Comparison of ENCODE assay signal across 15 cellular contexts in the genomic region with DNA sequence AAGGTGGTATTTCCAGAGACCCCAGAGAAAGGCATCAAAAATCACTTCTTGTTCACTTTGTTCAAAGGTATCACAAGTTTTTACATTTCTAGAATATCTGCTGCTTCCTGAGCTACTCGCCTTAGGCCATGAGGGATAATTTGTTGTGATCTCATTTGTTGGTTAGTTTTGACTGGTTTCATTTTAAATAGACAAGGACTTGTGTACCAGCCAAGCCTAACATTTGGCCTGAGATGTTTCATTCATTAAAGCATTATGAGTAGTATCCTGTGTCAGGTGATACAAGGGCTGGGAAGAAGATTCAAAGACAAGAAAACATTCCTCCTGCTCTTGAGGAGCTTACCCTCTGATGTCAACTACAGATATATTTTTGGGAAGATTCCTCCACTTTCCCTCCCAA.
DNase-seq lines count a peak whose midpoint lies in the region; ATAC-seq lines count a peak whose summit lies in the region.
"Had no signal": no experiment of that assay in that cellular context is flagged by ENCODE, and none has a peak within 500 bp of the region (broad histone marks: within the 10 kb centered on the region; RNA-seq: fewer than 3 reads in every experiment).

No MANE protein-coding gene starts in this region.

- H3K36me3 ChIP-seq in adipocyte (ENCODE audit: control insufficient read depth, insufficient read depth, low read length, severe bottlenecking) (no peaks in the 10 kb centered on the region), mesenchymal stem cell (ENCODE audit: control insufficient read depth in 1 of 2, insufficient read depth in 2 of 2, low read depth in 1 of 2, low read length in 2 of 2) (no peaks in the 10 kb centered on the region)

- H2AK5ac ChIP-seq in mesenchymal stem cell (ENCODE audit: low read length, severe bottlenecking) = no peak overlapping the region

- H3K14ac ChIP-seq in mesenchymal stem cell (ENCODE audit: low read length in 2 of 2) = no peak overlapping the region

- H3K27ac ChIP-seq in mesenchymal stem cell (ENCODE audit: low read length, poor library complexity, severe bottlenecking) = no peak overlapping the region
- H3K27ac ChIP-seq: BLaER1 had no signal

- H3K27me3 ChIP-seq in adipocyte (replicated peaks; ENCODE audit: control insufficient read depth, insufficient read depth, low read length) (no peaks in the 10 kb centered on the region), mesenchymal stem cell (ENCODE audit: control insufficient read depth in 1 of 2, insufficient read depth in 1 of 2, low read length in 2 of 2) (peaks cover 0 to 8% of the 10 kb centered on the region in 2 experiments)
- H3K27me3 ChIP-seq: BLaER1 had no signal

- H3K4ac ChIP-seq in mesenchymal stem cell (ENCODE audit: low read depth in 1 of 2, low read length in 2 of 2) = no peak overlapping the region

- H3K9ac ChIP-seq in adipocyte (ENCODE audit: low read length) (no peak overlapping the region), mesenchymal stem cell (ENCODE audit: low read length) (peak overlapping the region; percentile 4)
- H3K9ac ChIP-seq: BLaER1 had no signal

- H4K8ac ChIP-seq in mesenchymal stem cell (ENCODE audit: low read length) = no peak overlapping the region

- H4K91ac ChIP-seq in mesenchymal stem cell (ENCODE audit: low read length) = no peak overlapping the region

- DNase-seq in EH (ENCODE audit: low read depth) (peak; percentile 35), adipocyte (ENCODE audit: low read depth) (peak; percentile 24), mesenchymal stem cell (no peak), COLO829 (ENCODE audit: low spot score) (no peak), DMS 273 treated with DMSO at 0.1 percent for 48 hours (lab: John Stamatoyannopoulos, UW) (no peak), GM19240 (ENCODE audit: insufficient read length, low spot score) (no peak)
- DNase-seq: AML-193, Calu3, DMS153, DMS79 treated with DMSO at 0.1 percent for 48 hours, GF-D8, GOT3, IMR-90 had no signal

- no peak overlapping the region for H2BK12ac ChIP-seq in mesenchymal stem cell (ENCODE audit: low read length in 2 of 2)

- no peak overlapping the region for H3K23ac ChIP-seq in mesenchymal stem cell (ENCODE audit: low read length in 2 of 2)

- H3K4me3 ChIP-seq in adipocyte (ENCODE audit: low read length) = no peak overlapping the region
- no peak overlapping the region for H3K4me3 ChIP-seq in mesenchymal stem cell (ENCODE audit: insufficient read depth in 1 of 2, low read depth in 1 of 2, low read length in 2 of 2)
- H3K4me3 ChIP-seq: BLaER1 had no signal

- no peak overlapping the region for H2BK5ac ChIP-seq in mesenchymal stem cell (ENCODE audit: low read depth, low read length, poor library complexity, severe bottlenecking)

- H3K18ac ChIP-seq in mesenchymal stem cell (ENCODE audit: low read depth in 1 of 2, low read length in 2 of 2) = no peak overlapping the region

- no peak overlapping the region for H3K4me2 ChIP-seq in mesenchymal stem cell (ENCODE audit: low read length, poor library complexity, severe bottlenecking)
- H3K4me2 ChIP-seq: BLaER1 had no signal

- peaks cover 3% of the 10 kb centered on the region for H3K9me3 ChIP-seq in adipocyte (ENCODE audit: control insufficient read depth, low read length)
- H3K9me3 ChIP-seq in mesenchymal stem cell (ENCODE audit: control insufficient read depth, low read length) = peaks cover 4% of the 10 kb centered on the region

- ATAC-seq in HG03439 (IDR thresholded peaks at IDR 0.05; ENCODE audit: unreplicated experiment) = no peak

- H2AFZ ChIP-seq in mesenchymal stem cell (ENCODE audit: low read depth, low read length) = no peak overlapping the region

- peaks cover 37% of the 10 kb centered on the region for H3K4me1 ChIP-seq in adipocyte (ENCODE audit: control insufficient read depth, insufficient read depth, low read length)
- no peaks in the 10 kb centered on the region for H3K4me1 ChIP-seq in mesenchymal stem cell (ENCODE audit: control insufficient read depth, insufficient read depth, low read depth, low read length)

- H3K79me1 ChIP-seq in mesenchymal stem cell (replicated peaks; ENCODE audit: low read length, poor library complexity, severe bottlenecking) = no peaks in the 10 kb centered on the region

- no peak overlapping the region for H2BK15ac ChIP-seq in mesenchymal stem cell (ENCODE audit: low read depth, poor library complexity, severe bottlenecking)

- H2BK120ac ChIP-seq in mesenchymal stem cell (ENCODE audit: low read depth, low read length) = no peak overlapping the region

- 88% methylated on average over 1 of the region's 1 CpG for WGBS in mesenchymal stem cell

Comparison
In these comparisons a context has a peak if more than half of its experiments do, and no peak if none do; other contexts are left out.
1. DNase-seq: peak in EH (single experiment) and adipocyte (single experiment); none in mesenchymal stem cell (single experiment), COLO829 (single experiment), DMS 273 treated with DMSO at 0.1 percent for 48 hours (single experiment) and GM19240 (single experiment).